Comparison of ENCODE assay signal across 8 cellular contexts in the genomic region with DNA sequence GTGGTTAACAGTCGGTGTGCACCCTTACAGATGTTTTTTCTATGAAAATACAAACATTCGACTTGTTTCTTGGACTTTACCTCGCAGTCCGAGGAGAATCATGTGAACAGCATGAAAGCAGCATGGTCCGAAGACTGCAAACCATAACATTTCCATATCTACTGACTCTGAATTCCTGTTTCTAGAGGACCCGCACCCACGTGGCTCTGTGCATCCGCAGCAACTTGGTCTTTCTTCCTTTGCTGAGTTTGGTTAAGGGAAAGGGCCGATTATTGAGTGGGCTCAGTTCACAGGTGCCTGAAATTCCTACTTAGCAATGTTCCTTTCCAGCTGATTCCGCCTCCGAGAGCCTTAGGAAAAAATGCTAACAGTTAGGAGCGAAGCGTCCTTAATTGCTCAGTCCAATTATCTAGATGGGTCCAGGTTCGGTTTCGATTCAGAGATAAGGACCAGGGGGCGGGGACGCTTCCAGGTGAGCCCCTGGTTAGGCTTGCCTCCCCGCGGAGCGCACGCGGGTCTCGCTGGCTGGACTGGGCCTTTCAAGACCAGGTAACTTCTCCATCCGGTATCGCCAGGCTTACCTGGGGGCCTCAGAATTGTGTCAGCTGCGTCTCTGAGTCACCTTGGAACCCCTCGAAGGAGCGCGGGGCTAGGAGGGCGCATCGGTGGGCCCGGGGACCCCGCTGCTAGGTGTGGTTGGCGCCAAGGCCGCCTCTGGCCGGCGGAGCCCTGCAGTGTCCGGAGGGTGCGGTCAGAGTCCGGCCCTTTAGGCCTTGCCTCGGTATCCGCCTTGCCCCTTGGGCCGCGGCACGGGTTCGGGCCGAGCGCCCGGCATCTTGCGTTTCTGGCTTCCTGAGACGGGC. TPM values are rescaled to one million over a fixed set of nuclear protein-coding genes. Genes with fewer than 3 reads are reported as not detected.
A peak's percentile ranks its signal among the peaks of the same experiment; 100 is the strongest.
DNase-seq lines count a peak whose midpoint lies in the region; ATAC-seq and TF ChIP-seq lines count a peak whose summit lies in the region.

No MANE protein-coding gene starts in this region.

- H3K36me3 ChIP-seq in uterus (no peaks in the 10 kb centered on the region), SK-N-SH (replicated peaks in 1 of 2; ENCODE audit: control insufficient read depth in 1 of 2, insufficient read depth in 2 of 2, low read length in 1 of 2) (no peaks in the 10 kb centered on the region)

- peaks cover 17% of the 10 kb centered on the region for H3K4me1 Mint-ChIP-seq in activated T-cell treated with anti-CD3 and anti-CD28 coated beads, Interleukin-2, amount 50 U/mL, for 72 hours (ENCODE audit: low read depth)

- peak overlapping the region; percentile 91 to 99 for H3K27ac ChIP-seq in uterus
- no peak overlapping the region; a peak in 1 of 4 replicates for H3K27ac ChIP-seq in SK-N-SH (ENCODE audit: low read depth in 2 of 2, low read length in 1 of 2)

- H2AFZ ChIP-seq in SK-N-SH (ENCODE audit: low read depth): no peak overlapping the region

- H3K9ac ChIP-seq in SK-N-SH: no peak overlapping the region

- H3K27me3 ChIP-seq in mononuclear cell (ENCODE audit: insufficient read depth, low read length) (no peaks in the 10 kb centered on the region), uterus (no peaks in the 10 kb centered on the region), SK-N-SH (ENCODE audit: insufficient read depth) (no peaks in the 10 kb centered on the region)

- no peak for ATAC-seq in activated T-cell treated with anti-CD3 and anti-CD28 coated beads, Interleukin-2, amount 50 U/mL, for 72 hours (replicated peaks in 1 of 2)
- no peak for ATAC-seq in GM18517 (IDR thresholded peaks at IDR 0.05; ENCODE audit: unreplicated experiment)

- H3K9me3 ChIP-seq in mononuclear cell (ENCODE audit: low read depth, low read length) (no peaks in the 10 kb centered on the region), uterus (no peaks in the 10 kb centered on the region), SK-N-SH (no peaks in the 10 kb centered on the region)

- H3K4me1 ChIP-seq in mononuclear cell (ENCODE audit: insufficient read depth, low read length): peaks cover 48% of the 10 kb centered on the region
- H3K4me1 ChIP-seq in uterus: peaks cover 0 to 10% of the 10 kb centered on the region in 2 donors
- peaks cover 3 to 12% of the 10 kb centered on the region in 2 experiments; a peak in 2 of 4 replicates for H3K4me1 ChIP-seq in SK-N-SH (ENCODE audit: control insufficient read depth in 1 of 2, insufficient read depth in 2 of 2, low read depth in 1 of 2, low read length in 1 of 2)

- WGBS in SK-N-SH (ENCODE audit: low lambda C conversion rate): 95% methylated on average over 34 of the region's 51 CpGs

- no peaks in the 10 kb centered on the region for H3F3A ChIP-seq in SK-N-SH (replicated peaks; ENCODE audit: insufficient read depth)

- POLR2A ChIA-PET in SK-N-SH (lab: Yijun Ruan, JAX): no interaction called here

- peaks cover 33% of the 10 kb centered on the region for H3K79me2 ChIP-seq in SK-N-SH (ENCODE audit: insufficient read depth)

- no peaks in the 10 kb centered on the region for H4K20me1 ChIP-seq in SK-N-SH (ENCODE audit: insufficient read depth)

- no peak for TF ChIP-seq POLR2A in uterus (IDR thresholded peaks at IDR 0.05)

- TF ChIP-seq CTCF in choroid plexus epithelial cell (conservative IDR thresholded peaks at IDR 0.05; ENCODE audit: low read depth, low read length) (no peak), uterus (IDR thresholded peaks at IDR 0.05) (no peak), SK-N-SH (IDR thresholded peaks at IDR 0.05) (no peak)

- H3K36me3 Mint-ChIP-seq in activated T-cell treated with anti-CD3 and anti-CD28 coated beads, Interleukin-2, amount 50 U/mL, for 72 hours (ENCODE audit: insufficient read depth in 2 of 2): peaks cover 4 to 13% of the 10 kb centered on the region in 2 donors

- no peaks in the 10 kb centered on the region for H3K9me2 ChIP-seq in SK-N-SH

- DNase-seq in activated T-cell treated with anti-CD3 and anti-CD28 coated beads, Interleukin-2, amount 50 U/mL, for 72 hours: no peak
- DNase-seq in activated T-cell treated with anti-CD3 and anti-CD28 coated beads, Interleukin-2, amount 50 U/mL, for 1 hour: no peak
- DNase-seq in choroid plexus epithelial cell (ENCODE audit: low read depth) (peak; percentile 23), uterus (peak in 1 of 2 donors; percentile 26), SK-N-SH (no peak), COLO668 (lab: John Stamatoyannopoulos, UW; ENCODE audit: unreplicated experiment) (no peak)

- CTCF ChIA-PET in SK-N-SH (lab: Yijun Ruan, JAX): no interaction called here

- intact Hi-C loops in uterus (cut with DNase I; ENCODE audit: low total_unique reads): no loop called here

- H3K4me3 Mint-ChIP-seq in activated T-cell treated with anti-CD3 and anti-CD28 coated beads, Interleukin-2, amount 50 U/mL, for 72 hours: peak overlapping the region; percentile 75 to 84

- H3K27ac Mint-ChIP-seq in activated T-cell treated with anti-CD3 and anti-CD28 coated beads, Interleukin-2, amount 50 U/mL, for 72 hours: no peak overlapping the region

- H3K4me2 ChIP-seq in SK-N-SH: no peak overlapping the region

- H3K9me3 Mint-ChIP-seq in activated T-cell treated with anti-CD3 and anti-CD28 coated beads, Interleukin-2, amount 50 U/mL, for 72 hours: no peaks in the 10 kb centered on the region

- TF ChIP-seq RAD21 in SK-N-SH (IDR thresholded peaks at IDR 0.05; ENCODE audit: low read length): no peak

- no peaks in the 10 kb centered on the region for H3K27me3 Mint-ChIP-seq in activated T-cell treated with anti-CD3 and anti-CD28 coated beads, Interleukin-2, amount 50 U/mL, for 72 hours (ENCODE audit: low read depth)

- H3K4me3 ChIP-seq in choroid plexus epithelial cell (ENCODE audit: low read depth, low read length) (peak overlapping the region; percentile 89), mononuclear cell (ENCODE audit: low read length) (peak overlapping the region; percentile 94), uterus (peak overlapping the region; percentile 91 to 98), SK-N-SH (ENCODE audit: low read depth in 2 of 2, low read length in 1 of 2) (no peak overlapping the region; a peak in 1 of 4 replicates)

- TF ChIP-seq EP300 in SK-N-SH (IDR thresholded peaks at IDR 0.05; ENCODE audit: borderline replicate concordance in 1 of 2, low read depth in 1 of 2, low read length in 1 of 2): no peak

TF ChIP-seq in SK-N-SH, 30 proteins besides CTCF, POLR2A, EP300 and RAD21 (continues in another document):
- TF ChIP-seq CHD2 (IDR thresholded peaks at IDR 0.05; ENCODE audit: low read length, partially characterized antibody) (no peak), SMC3 (IDR thresholded peaks at IDR 0.05; ENCODE audit: low read depth, low read length) (no peak), RCOR1 (IDR thresholded peaks at IDR 0.05; ENCODE audit: low read length) (no peak), TAF1 (IDR thresholded peaks at IDR 0.05; ENCODE audit: borderline replicate concordance, low read depth, low read length) (no peak), JUND (IDR thresholded peaks at IDR 0.05) (no peak), RFX5 (IDR thresholded peaks at IDR 0.05; ENCODE audit: low read length) (no peak), POLR2AphosphoS5 (IDR thresholded peaks at IDR 0.05; ENCODE audit: low read depth, low read length) (no peak), RXRA (IDR thresholded peaks at IDR 0.05; ENCODE audit: borderline replicate concordance, low read depth) (no peak), TCF12 (IDR thresholded peaks at IDR 0.05) (no peak), ELF1 (IDR thresholded peaks at IDR 0.05) (no peak), FOXJ3 (CRISPR knock-in tag; IDR thresholded peaks at IDR 0.05) (no peak), GATA2 (CRISPR knock-in tag; IDR thresholded peaks at IDR 0.05) (no peak), GABPA (IDR thresholded peaks at IDR 0.05; ENCODE audit: low read depth) (no peak), NRF1 (IDR thresholded peaks at IDR 0.05; ENCODE audit: low read depth, low read length) (no peak)
- TF ChIP-seq, protein P1, sequence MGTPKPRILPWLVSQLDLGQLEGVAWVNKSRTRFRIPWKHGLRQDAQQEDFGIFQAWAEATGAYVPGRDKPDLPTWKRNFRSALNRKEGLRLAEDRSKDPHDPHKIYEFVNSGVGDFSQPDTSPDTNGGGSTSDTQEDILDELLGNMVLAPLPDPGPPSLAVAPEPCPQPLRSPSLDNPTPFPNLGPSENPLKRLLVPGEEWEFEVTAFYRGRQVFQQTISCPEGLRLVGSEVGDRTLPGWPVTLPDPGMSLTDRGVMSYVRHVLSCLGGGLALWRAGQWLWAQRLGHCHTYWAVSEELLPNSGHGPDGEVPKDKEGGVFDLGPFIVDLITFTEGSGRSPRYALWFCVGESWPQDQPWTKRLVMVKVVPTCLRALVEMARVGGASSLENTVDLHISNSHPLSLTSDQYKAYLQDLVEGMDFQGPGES (IDR thresholded peaks at IDR 0.05; ENCODE audit: low read depth, low read length): no peak
- TF ChIP-seq, protein P2, sequence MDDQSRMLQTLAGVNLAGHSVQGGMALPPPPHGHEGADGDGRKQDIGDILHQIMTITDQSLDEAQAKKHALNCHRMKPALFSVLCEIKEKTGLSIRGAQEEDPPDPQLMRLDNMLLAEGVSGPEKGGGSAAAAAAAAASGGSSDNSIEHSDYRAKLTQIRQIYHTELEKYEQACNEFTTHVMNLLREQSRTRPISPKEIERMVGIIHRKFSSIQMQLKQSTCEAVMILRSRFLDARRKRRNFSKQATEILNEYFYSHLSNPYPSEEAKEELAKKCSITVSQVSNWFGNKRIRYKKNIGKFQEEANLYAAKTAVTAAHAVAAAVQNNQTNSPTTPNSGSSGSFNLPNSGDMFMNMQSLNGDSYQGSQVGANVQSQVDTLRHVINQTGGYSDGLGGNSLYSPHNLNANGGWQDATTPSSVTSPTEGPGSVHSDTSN (IDR thresholded peaks at IDR 0.05): no peak
- TF ChIP-seq, protein P3, sequence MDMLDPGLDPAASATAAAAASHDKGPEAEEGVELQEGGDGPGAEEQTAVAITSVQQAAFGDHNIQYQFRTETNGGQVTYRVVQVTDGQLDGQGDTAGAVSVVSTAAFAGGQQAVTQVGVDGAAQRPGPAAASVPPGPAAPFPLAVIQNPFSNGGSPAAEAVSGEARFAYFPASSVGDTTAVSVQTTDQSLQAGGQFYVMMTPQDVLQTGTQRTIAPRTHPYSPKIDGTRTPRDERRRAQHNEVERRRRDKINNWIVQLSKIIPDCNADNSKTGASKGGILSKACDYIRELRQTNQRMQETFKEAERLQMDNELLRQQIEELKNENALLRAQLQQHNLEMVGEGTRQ (IDR thresholded peaks at IDR 0.05; ENCODE audit: borderline replicate concordance, low read depth, low read length): no peak

RNA-seq across cellular contexts. Expression of a gene that starts 1.1 kb away (rescaled TPM):
- 10 to 100 TPM; 46.2 to 47.2 TPM for total RNA-seq in activated T-cell treated with anti-CD3 and anti-CD28 coated beads, Interleukin-2, amount 50 U/mL, for 72 hours
- total RNA-seq in mononuclear cell (64.8 TPM), uterus (10 to 100 TPM; 15.9 to 42.4 (median 25.5) TPM)
- 6.3 and 8.4 TPM in 2 replicates for polyA plus RNA-seq in SK-N-SH (2012; rRNA removed)
- 8.4 and 9.0 TPM in 2 replicates for polyA plus RNA-seq in SK-N-SH (2012; cell fraction: cytosol; rRNA removed)
- polyA plus RNA-seq in SK-N-SH (2012; cell fraction: nucleus; rRNA removed): 2.8 and 4.7 TPM in 2 replicates

Comparison
In these comparisons a context has a peak if more than half of its experiments do, and no peak if none do; other contexts are left out.
1. H3K4me3 ChIP-seq: peak in choroid plexus epithelial cell (single experiment), mononuclear cell (single experiment) and uterus (2 of 2); none in SK-N-SH (0 of 2).
2. H3K27ac ChIP-seq: peak in uterus (2 of 2); none in SK-N-SH (0 of 2).